22 cellular contexts compared by ENCODE assay signal in the genomic region with DNA sequence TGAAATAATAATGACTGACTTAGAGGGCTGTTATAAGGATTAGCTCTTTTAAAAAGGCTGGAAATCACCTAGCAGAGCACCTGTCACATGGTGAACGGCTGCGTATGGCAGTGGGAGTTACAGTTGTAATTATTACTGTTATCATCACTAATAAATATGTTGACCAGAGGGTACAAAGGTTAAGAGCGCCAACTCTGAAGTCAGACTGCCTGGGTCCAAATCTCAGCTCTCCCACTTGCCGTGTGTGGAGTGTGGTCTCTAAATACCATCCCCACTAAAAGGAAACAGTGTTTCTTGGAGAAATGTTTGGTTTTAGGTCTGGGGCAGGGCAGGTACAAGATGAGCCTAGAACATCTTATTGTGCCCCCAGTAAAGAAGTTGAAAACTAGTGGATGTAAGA. TPM values are rescaled to one million over a fixed set of nuclear protein-coding genes. Genes with fewer than 3 reads are reported as not detected.
DNase-seq lines count a peak whose midpoint lies in the region; ATAC-seq, FAIRE-seq and TF ChIP-seq lines count a peak whose summit lies in the region.
"Had no signal": no experiment of that assay in that cellular context is flagged by ENCODE, and none has a peak within 500 bp of the region (broad histone marks: within the 10 kb centered on the region; RNA-seq: fewer than 3 reads in every experiment).

No MANE protein-coding gene starts in this region.

- no peaks in the 10 kb centered on the region for H3K36me3 ChIP-seq in HepG2 (replicated peaks in 1 of 2; ENCODE audit: control insufficient read depth in 1 of 2, insufficient read depth in 2 of 2, low read length in 2 of 2)
- H3K36me3 ChIP-seq in right lobe of liver, result no peaks in the 10 kb centered on the region
- H3K36me3 ChIP-seq in esophagus muscularis mucosa, result no peaks in the 10 kb centered on the region
- no peaks in the 10 kb centered on the region for H3K36me3 ChIP-seq in small intestine (ENCODE audit: control insufficient read depth in 2 of 2, insufficient read depth in 2 of 2, low read length in 2 of 2)
- H3K36me3 ChIP-seq: BLaER1 had no signal

- H3K4me3 ChIP-seq in HepG2 (replicated peaks in 1 of 3; ENCODE audit: insufficient read depth in 1 of 3, low read depth in 2 of 3, low read length in 3 of 3) (no peak overlapping the region), right lobe of liver (no peak overlapping the region), esophagus muscularis mucosa (no peak overlapping the region), small intestine (ENCODE audit: low read depth in 1 of 2, low read length in 2 of 2) (peak overlapping the region in 1 of 2 donors; percentile 33)
- H3K4me3 ChIP-seq: BLaER1, GM12878, GM23248 had no signal

- no TSS peak for BruUV-seq in HepG2 (replicated peaks; lab: Mats Ljungman, UMichigan)

- H3K79me2 ChIP-seq in HepG2 (ENCODE audit: insufficient read depth, low read length), result no peaks in the 10 kb centered on the region

- no peak overlapping the region for H3K9ac ChIP-seq in HepG2 (ENCODE audit: insufficient read depth, low read depth, low read length)
- H3K9ac ChIP-seq: BLaER1, GM23248 had no signal

- TF ChIP-seq CTCF in HepG2 (CRISPR knock-in tag; IDR thresholded peaks at IDR 0.05) (no peak), right lobe of liver (IDR thresholded peaks at IDR 0.05) (no peak), esophagus muscularis mucosa (IDR thresholded peaks at IDR 0.05) (no peak)

- no peak for TF ChIP-seq RAD21 in HepG2 (CRISPR knock-in tag; IDR thresholded peaks at IDR 0.05)

- H3K27ac ChIP-seq in HepG2 (ENCODE audit: extremely low read length, insufficient read depth, low read length) (no peak overlapping the region), right lobe of liver (no peak overlapping the region), esophagus muscularis mucosa (replicated peaks in 1 of 4) (no peak overlapping the region), small intestine (ENCODE audit: low read depth in 1 of 2, low read length in 1 of 2) (peak overlapping the region; percentile 70 to 72)
- H3K27ac ChIP-seq: 22Rv1, BLaER1, C4-2B, GM23248 had no signal

- ATAC-seq in HepG2 (no peak), right lobe of liver (no peak)
- ATAC-seq: CD8-positive, alpha-beta T cell; GM12878 had no signal

- peak overlapping the region; percentile 59 for H3K4me2 ChIP-seq in HepG2 (ENCODE audit: low read depth, low read length)
- H3K4me2 ChIP-seq: BLaER1 had no signal

- no peaks in the 10 kb centered on the region for H3K9me3 ChIP-seq in HepG2 (ENCODE audit: low read length)
- no peaks in the 10 kb centered on the region for H3K9me3 ChIP-seq in right lobe of liver
- H3K9me3 ChIP-seq in esophagus muscularis mucosa, result no peaks in the 10 kb centered on the region
- no peaks in the 10 kb centered on the region for H3K9me3 ChIP-seq in small intestine (ENCODE audit: control insufficient read depth, low read depth)
- H3K9me3 ChIP-seq: BLaER1, Caco-2 had no signal

- no peak overlapping the region for H2AFZ ChIP-seq in HepG2 (ENCODE audit: low read length)
- H2AFZ ChIP-seq: GM23248 had no signal

- CTCF ChIA-PET in HepG2 (lab: Yijun Ruan, JAX; ENCODE audit: low intra/inter-chr PET ratio, low total read pairs), result no interaction called here

- TF ChIP-seq EP300 in HepG2 (IDR thresholded peaks at IDR 0.05; ENCODE audit: low read depth in 2 of 2, low read length in 2 of 2) (no peak), HepG2 (CRISPR knock-in tag; IDR thresholded peaks at IDR 0.05; ENCODE audit: borderline replicate concordance) (no peak), esophagus muscularis mucosa (IDR thresholded peaks at IDR 0.05) (no peak)

- intact Hi-C loops in HepG2 (cut with micrococcal nuclease; ENCODE audit: unreplicated experiment), result loop anchor here (10.0 kb wide), 1 partner anchor 304 kb away; no protein-coding TSS in a partner anchor
- intact Hi-C loops in right lobe of liver (cut with DNase I), result loop anchor here in 1 of 2 donors (5.0 kb wide), 1 partner anchor 98 kb away; no protein-coding TSS in a partner anchor
- intact Hi-C loops in esophagus muscularis mucosa (cut with DNase I), result no loop called here

- no peak for FAIRE-seq in HepG2 (lab: Jason Lieb, UNC)
- FAIRE-seq in small intestine (lab: Jason Lieb, UNC), result no peak
- FAIRE-seq: A204.1, G401.6, GM12878, GM19239, H1 had no signal

- no peaks in the 10 kb centered on the region for H4K20me1 ChIP-seq in HepG2 (ENCODE audit: insufficient read depth, low read length)
- H4K20me1 ChIP-seq: BLaER1 had no signal

- 4% methylated on average over 4 of the region's 4 CpGs for WGBS in HepG2 (ENCODE audit: low lambda C conversion rate)
- 40% methylated on average over 4 of the region's 4 CpGs for WGBS in right lobe of liver (ENCODE audit: insufficient coverage, low coverage, low lambda C conversion rate, missing lambda C conversion rate)
- WGBS in esophagus muscularis mucosa, result 73% methylated on average over 4 of the region's 4 CpGs
- WGBS in small intestine, 3 donors, result 22 to 57% (median 38%) methylated on average over 4 of the region's 4 CpGs

- TF ChIP-seq POLR2A in HepG2 (IDR thresholded peaks at IDR 0.05; ENCODE audit: insufficient read depth in 1 of 2, low read depth in 2 of 2, low read length in 2 of 2), result no peak
- TF ChIP-seq POLR2A in right lobe of liver (IDR thresholded peaks at IDR 0.05), result no peak
- TF ChIP-seq POLR2A in esophagus muscularis mucosa (IDR thresholded peaks at IDR 0.05; ENCODE audit: low read depth), result no peak

- H3K27me3 ChIP-seq in HepG2 (ENCODE audit: control insufficient read depth in 1 of 2, insufficient read depth in 2 of 2, low read length in 2 of 2), result no peaks in the 10 kb centered on the region; a peak in 1 of 5 replicates
- no peaks in the 10 kb centered on the region for H3K27me3 ChIP-seq in right lobe of liver
- H3K27me3 ChIP-seq in esophagus muscularis mucosa, result peaks cover 0 to 16% (median 0%) of the 10 kb centered on the region in 4 donors
- no peaks in the 10 kb centered on the region for H3K27me3 ChIP-seq in small intestine (ENCODE audit: control insufficient read depth in 2 of 2, insufficient read depth in 2 of 2, low read length in 2 of 2)
- H3K27me3 ChIP-seq: BLaER1 had no signal

- POLR2A ChIA-PET in HepG2 (lab: Yijun Ruan, JAX), result no interaction called here

- DNase-seq in HepG2 (ENCODE audit: low spot score) (no peak), right lobe of liver (no peak), esophagus muscularis mucosa (ENCODE audit: extremely low spot score) (peak; percentile 77), small intestine (peak; percentile 91), GM03348 (ENCODE audit: low spot score) (no peak), RKO (ENCODE audit: low spot score) (no peak)
- DNase-seq: Caco-2; CD4-positive, CD25-positive, alpha-beta regulatory T cell; CD8-positive, alpha-beta T cell; DMS153; DND-41; GM23248; H7; HCEC 1CT had no signal

- H3K4me1 ChIP-seq in HepG2 (ENCODE audit: insufficient read depth, low read length) (peaks cover 56% of the 10 kb centered on the region), right lobe of liver (peaks cover 0 to 25% (median 8%) of the 10 kb centered on the region in 4 donors), esophagus muscularis mucosa (no peaks in the 10 kb centered on the region), small intestine (ENCODE audit: control insufficient read depth in 2 of 2, insufficient read depth in 1 of 2, low read depth in 1 of 2, low read length in 1 of 2) (no peaks in the 10 kb centered on the region)
- H3K4me1 ChIP-seq: BLaER1 had no signal

- in situ Hi-C loops in HepG2 (cut with HindIII; ENCODE audit: extremely low pct_ligation_motif_present, low pct_unique_long_range_greater_than_20kb), result no loop called here

TF ChIP-seq in HepG2, 621 proteins besides CTCF, POLR2A, EP300 and RAD21:
- TF ChIP-seq GFI1 (CRISPR knock-in tag; IDR thresholded peaks at IDR 0.05; ENCODE audit: borderline replicate concordance) (peak; percentile 89), ZNF180 (CRISPR knock-in tag; IDR thresholded peaks at IDR 0.05; ENCODE audit: borderline replicate concordance, low read depth) (no peak), ZNF205 (CRISPR knock-in tag; IDR thresholded peaks at IDR 0.05) (peak; percentile 75; the same call in 1 of the 2 replicates)

RNA-seq across cellular contexts. Expression of gene RAD18, which starts 6.0 kb away (rescaled TPM):
- total RNA-seq in HepG2 (2016; rRNA removed; fragmentation: Illumina TruSeq; extraction: Trizol) (20.7 and 26.5 TPM in 2 replicates), right lobe of liver (1 to 10 TPM; 1.9 to 5.1 (median 4.3) TPM), esophagus muscularis mucosa (1 to 10 TPM; 3.4 to 6.6 (median 5.2) TPM)
- total RNA-seq in HepG2 (2016; cell fraction: cytosol; rRNA removed; fragmentation: Illumina TruSeq; extraction: Trizol; ENCODE audit: low read depth), result 18.0 and 20.8 TPM in 2 replicates
- 18.8 and 31.8 TPM in 2 replicates for total RNA-seq in HepG2 (2016; cell fraction: insoluble cytoplasmic fraction; rRNA removed; fragmentation: Illumina TruSeq; extraction: Trizol)
- 10.2 and 13.1 TPM in 2 replicates for total RNA-seq in HepG2 (2016; cell fraction: membrane; rRNA removed; fragmentation: Illumina TruSeq; extraction: Trizol)
- 40.2 and 44.1 TPM in 2 replicates for total RNA-seq in HepG2 (2016; cell fraction: nucleus; rRNA removed; fragmentation: Illumina TruSeq; extraction: Trizol)
- polyA plus RNA-seq in HepG2 (2011; rRNA removed) (3.0 and 5.9 TPM in 2 replicates), small intestine (10 to 100 TPM in 1 of 3 donors, 1 to 10 TPM in 2; 6.2 to 16.3 (median 9.9) TPM)
- polyA plus RNA-seq in HepG2 (2011; cell fraction: cytosol; rRNA removed), result 2.4 and 3.3 TPM in 2 replicates
- polyA plus RNA-seq in HepG2 (2011; cell fraction: nucleus; rRNA removed), result 6.9 and 7.4 TPM in 2 replicates
- polyA plus RNA-seq in HepG2 (2012), result 2.4 and 5.5 TPM in 2 replicates
- polyA plus RNA-seq in HepG2 (2016; cell fraction: cytosol; fragmentation: Illumina TruSeq; extraction: Trizol; ENCODE audit: low read depth), result 1.1 and 1.3 TPM in 2 replicates
- polyA plus RNA-seq in HepG2 (2016; cell fraction: insoluble cytoplasmic fraction; fragmentation: Illumina TruSeq; extraction: Trizol; ENCODE audit: low read depth), result 18.1 and 20.3 TPM in 2 replicates
- 2.3 and 3.2 TPM in 2 replicates for polyA plus RNA-seq in HepG2 (2016; cell fraction: membrane; fragmentation: Illumina TruSeq; extraction: Trizol; ENCODE audit: low read depth)
- 17.9 and 19.5 TPM in 2 replicates for polyA plus RNA-seq in HepG2 (2016; cell fraction: nucleus; fragmentation: Illumina TruSeq; extraction: Trizol; ENCODE audit: insufficient read depth, low read depth)
- 4.5 and 16.4 TPM in 2 replicates for polyA minus RNA-seq in HepG2 (2011; rRNA and poly(A)+ RNA removed; ENCODE audit: low replicate concordance)
- 4.0 and 5.3 TPM in 2 replicates for polyA minus RNA-seq in HepG2 (2011; cell fraction: cytosol; rRNA and poly(A)+ RNA removed)
- polyA minus RNA-seq in HepG2 (2011; cell fraction: nucleus; rRNA and poly(A)+ RNA removed), result 18.5 and 34.0 TPM in 2 replicates

Comparison
In these comparisons a context has a peak if more than half of its experiments do, and no peak if none do; other contexts are left out.
1. DNase-seq: peak in esophagus muscularis mucosa (single experiment) and small intestine (single experiment); none in HepG2 (single experiment), right lobe of liver (0 of 3), GM03348 (single experiment) and RKO (single experiment).
2. H3K27ac ChIP-seq: peak in small intestine (2 of 2); none in HepG2 (single experiment), right lobe of liver (0 of 3) and esophagus muscularis mucosa (0 of 4).